ENCODE assay signal across 9 cellular contexts in genomic region chr17:2595736-2596135, GRCh38. TPM values are rescaled to one million over a fixed set of nuclear protein-coding genes. Genes with fewer than 3 reads are reported as not detected.
DNase-seq lines count a peak whose midpoint lies in the region; ATAC-seq and TF ChIP-seq lines count a peak whose summit lies in the region.
"Had no signal": no experiment of that assay in that cellular context is flagged by ENCODE, and none has a peak within 500 bp of the region (broad histone marks: within the 10 kb centered on the region; RNA-seq: fewer than 3 reads in every experiment).

No MANE protein-coding gene starts in this region.

- H2AK5ac ChIP-seq in neuronal stem cell (ENCODE audit: low read depth, low read length), result no peak overlapping the region

- no peak overlapping the region for H2BK12ac ChIP-seq in neuronal stem cell (ENCODE audit: low read length)

- no peak overlapping the region for H3K14ac ChIP-seq in neuronal stem cell (ENCODE audit: low read length)

- H3K9me3 ChIP-seq in DND-41 (ENCODE audit: insufficient read depth, low read length, severe bottlenecking), result no peaks in the 10 kb centered on the region
- no peaks in the 10 kb centered on the region for H3K9me3 ChIP-seq in ectodermal cell (ENCODE audit: control insufficient read depth, low read length)
- H3K9me3 ChIP-seq in neuronal stem cell (replicated peaks in 1 of 2; ENCODE audit: control insufficient read depth in 2 of 2, insufficient read depth in 1 of 2, low read depth in 1 of 2, low read length in 2 of 2), result no peaks in the 10 kb centered on the region

- H3K4me3 ChIP-seq in DND-41 (ENCODE audit: low read depth in 1 of 2, low read length in 2 of 2) (peak overlapping the region; percentile 74 to 100; a peak in 3 of 4 replicates), ectodermal cell (ENCODE audit: insufficient read depth, low read depth, low read length) (peak overlapping the region; percentile 93), neuronal stem cell (ENCODE audit: low read length in 2 of 2) (peak overlapping the region in 1 of 2 donors; percentile 60)

- no peak overlapping the region for H4K8ac ChIP-seq in neuronal stem cell (ENCODE audit: low read depth, low read length)

- peaks cover 60% of the 10 kb centered on the region for H4K20me1 ChIP-seq in DND-41 (ENCODE audit: insufficient read depth, low read length)

- 49 to 64% methylated on average over 3 to 4 of the region's 4 CpGs for WGBS in ectodermal cell, 2 experiments
- no CpG with 5 or more reads among the region's 4 CpGs for WGBS in neuronal stem cell (ENCODE audit: extremely low coverage in 2 of 2, insufficient read length in 2 of 2, insufficient replicate concordance in 1 of 2), 2 donors

- no peak overlapping the region for H2AFZ ChIP-seq in DND-41 (ENCODE audit: low read depth, low read length)
- H2AFZ ChIP-seq in neuronal stem cell (ENCODE audit: low read length), result no peak overlapping the region

- no peak overlapping the region for H3K23ac ChIP-seq in neuronal stem cell (ENCODE audit: low read depth, low read length, poor library complexity)

- peaks cover 44% of the 10 kb centered on the region for H3K4me1 ChIP-seq in DND-41 (ENCODE audit: insufficient read depth, low read length)
- H3K4me1 ChIP-seq in ectodermal cell (ENCODE audit: control insufficient read depth, insufficient read depth, low read length), result peaks cover 6% of the 10 kb centered on the region
- peaks cover 1 to 2% of the 10 kb centered on the region in 2 donors for H3K4me1 ChIP-seq in neuronal stem cell (ENCODE audit: control insufficient read depth in 2 of 2, insufficient read depth in 1 of 2, low read depth in 1 of 2, low read length in 2 of 2)

- H3K4me2 ChIP-seq in DND-41 (ENCODE audit: insufficient read depth, low read length) (peak overlapping the region; percentile 88), neuronal stem cell (ENCODE audit: insufficient read depth, low read length, poor library complexity, severe bottlenecking) (peak overlapping the region; percentile 13)

- no peak overlapping the region for H2BK5ac ChIP-seq in neuronal stem cell (ENCODE audit: low read length)

- no peak for TF ChIP-seq CTCF in DND-41 (IDR thresholded peaks at IDR 0.05; ENCODE audit: borderline replicate concordance, extremely low read depth, low read length, poor library complexity, severe bottlenecking)

- DNase-seq in DND-41 (no peak), NCI-H2171 (lab: John Stamatoyannopoulos, UW) (peak; percentile 6), neuronal stem cell (ENCODE audit: low spot score) (no peak), UCSD-AML1 (lab: John Stamatoyannopoulos, UW; ENCODE audit: unreplicated experiment) (no peak), mesenteric fat pad (ENCODE audit: low spot score) (no peak)
- DNase-seq: posterior cingulate gyrus had no signal

- H3K27me3 ChIP-seq in DND-41 (ENCODE audit: insufficient read depth, low read length, poor library complexity) (no peaks in the 10 kb centered on the region), ectodermal cell (ENCODE audit: control insufficient read depth, insufficient read depth, low read length, poor library complexity, severe bottlenecking) (no peaks in the 10 kb centered on the region), neuronal stem cell (ENCODE audit: control insufficient read depth in 3 of 3, insufficient read depth in 3 of 3, low read depth in 1 of 3, low read length in 3 of 3) (no peaks in the 10 kb centered on the region)

- H2BK120ac ChIP-seq in neuronal stem cell (ENCODE audit: low read depth, low read length), result no peak overlapping the region

- H3K9ac ChIP-seq in DND-41 (ENCODE audit: low read depth, low read length) (peak overlapping the region; percentile 99), neuronal stem cell (ENCODE audit: low read depth, low read length, poor library complexity) (no peak overlapping the region)

- no peak overlapping the region for H4K91ac ChIP-seq in neuronal stem cell (ENCODE audit: low read depth, low read length, poor library complexity)

- H3K27ac ChIP-seq in DND-41 (ENCODE audit: low read length) (peak overlapping the region; percentile 50; the same call in 1 of the 2 replicates), ectodermal cell (ENCODE audit: insufficient read depth, low read depth, low read length, poor library complexity, severe bottlenecking) (no peak overlapping the region), neuronal stem cell (replicated peaks; ENCODE audit: low read length) (no peak overlapping the region)

- H3K36me3 ChIP-seq in DND-41 (ENCODE audit: insufficient read depth, low read length), result peaks cover 10% of the 10 kb centered on the region
- H3K36me3 ChIP-seq in ectodermal cell (ENCODE audit: control insufficient read depth, insufficient read depth, low read length), result no peaks in the 10 kb centered on the region
- peaks cover 0 to 5% of the 10 kb centered on the region in 2 donors for H3K36me3 ChIP-seq in neuronal stem cell (replicated peaks in 1 of 2; ENCODE audit: control insufficient read depth in 2 of 2, insufficient read depth in 2 of 2, low read length in 2 of 2)

- peaks cover 70% of the 10 kb centered on the region for H3K79me2 ChIP-seq in DND-41 (ENCODE audit: insufficient read depth, low read length)

- H3K79me1 ChIP-seq in neuronal stem cell (ENCODE audit: low read depth, low read length), result peaks cover 4% of the 10 kb centered on the region

- H3K18ac ChIP-seq in neuronal stem cell (ENCODE audit: low read length), result no peak overlapping the region

- no peak overlapping the region for H3K4ac ChIP-seq in neuronal stem cell (ENCODE audit: low read length)

- ATAC-seq in DND-41 (ENCODE audit: insufficient read depth, low read depth) (no peak), HG02763 (IDR thresholded peaks at IDR 0.05; ENCODE audit: unreplicated experiment) (no peak), HG03135 (IDR thresholded peaks at IDR 0.05; ENCODE audit: unreplicated experiment) (no peak)

- H2BK15ac ChIP-seq in neuronal stem cell (ENCODE audit: low read length), result no peak overlapping the region

RNA-seq across cellular contexts. Expression of gene PAFAH1B1, which starts 2.3 kb away (rescaled TPM):
- 198 TPM for polyA plus RNA-seq in ectodermal cell (2013, experiment 1 of 4)
- polyA plus RNA-seq in ectodermal cell (2013, experiment 2 of 4), result 199 TPM
- polyA plus RNA-seq in ectodermal cell (2013, experiment 3 of 4), result 142 TPM
- polyA plus RNA-seq in ectodermal cell (2013, experiment 4 of 4), result 159 TPM
- polyA plus RNA-seq in neuronal stem cell (2013, experiment 1 of 2), result 73.5 TPM
- polyA plus RNA-seq in neuronal stem cell (2013, experiment 2 of 2), result 72.8 TPM
- total RNA-seq in mesenteric fat pad, result 140 TPM
